2 cellular contexts compared by ENCODE assay signal in the genomic region with DNA sequence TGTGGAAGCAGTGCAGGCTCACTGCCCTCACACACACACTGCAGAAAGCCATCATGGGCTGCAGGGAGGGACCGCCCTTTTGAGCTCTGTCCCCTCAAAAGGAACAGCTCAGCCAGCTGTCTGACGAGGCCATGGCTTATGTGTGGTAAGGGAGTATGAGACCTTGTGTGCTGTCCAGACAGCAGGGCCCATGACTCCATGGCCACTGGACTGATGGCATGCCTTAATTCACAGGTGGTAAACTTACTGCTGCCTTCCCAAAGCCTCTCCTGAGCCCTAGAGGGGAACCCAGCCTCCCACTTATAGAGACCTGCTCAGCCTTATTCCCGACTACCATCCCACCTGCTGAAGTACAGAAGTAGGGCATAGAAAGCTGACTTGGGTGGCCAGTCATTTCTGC.
A peak's percentile ranks its signal among the peaks of the same experiment; 100 is the strongest.
TF ChIP-seq lines count a peak whose summit lies in the region.

No MANE protein-coding gene starts in this region.

TF ChIP-seq in GM23338, 12 proteins besides CTCF, POLR2A, EP300 and RAD21:
- TF ChIP-seq, protein P1, sequence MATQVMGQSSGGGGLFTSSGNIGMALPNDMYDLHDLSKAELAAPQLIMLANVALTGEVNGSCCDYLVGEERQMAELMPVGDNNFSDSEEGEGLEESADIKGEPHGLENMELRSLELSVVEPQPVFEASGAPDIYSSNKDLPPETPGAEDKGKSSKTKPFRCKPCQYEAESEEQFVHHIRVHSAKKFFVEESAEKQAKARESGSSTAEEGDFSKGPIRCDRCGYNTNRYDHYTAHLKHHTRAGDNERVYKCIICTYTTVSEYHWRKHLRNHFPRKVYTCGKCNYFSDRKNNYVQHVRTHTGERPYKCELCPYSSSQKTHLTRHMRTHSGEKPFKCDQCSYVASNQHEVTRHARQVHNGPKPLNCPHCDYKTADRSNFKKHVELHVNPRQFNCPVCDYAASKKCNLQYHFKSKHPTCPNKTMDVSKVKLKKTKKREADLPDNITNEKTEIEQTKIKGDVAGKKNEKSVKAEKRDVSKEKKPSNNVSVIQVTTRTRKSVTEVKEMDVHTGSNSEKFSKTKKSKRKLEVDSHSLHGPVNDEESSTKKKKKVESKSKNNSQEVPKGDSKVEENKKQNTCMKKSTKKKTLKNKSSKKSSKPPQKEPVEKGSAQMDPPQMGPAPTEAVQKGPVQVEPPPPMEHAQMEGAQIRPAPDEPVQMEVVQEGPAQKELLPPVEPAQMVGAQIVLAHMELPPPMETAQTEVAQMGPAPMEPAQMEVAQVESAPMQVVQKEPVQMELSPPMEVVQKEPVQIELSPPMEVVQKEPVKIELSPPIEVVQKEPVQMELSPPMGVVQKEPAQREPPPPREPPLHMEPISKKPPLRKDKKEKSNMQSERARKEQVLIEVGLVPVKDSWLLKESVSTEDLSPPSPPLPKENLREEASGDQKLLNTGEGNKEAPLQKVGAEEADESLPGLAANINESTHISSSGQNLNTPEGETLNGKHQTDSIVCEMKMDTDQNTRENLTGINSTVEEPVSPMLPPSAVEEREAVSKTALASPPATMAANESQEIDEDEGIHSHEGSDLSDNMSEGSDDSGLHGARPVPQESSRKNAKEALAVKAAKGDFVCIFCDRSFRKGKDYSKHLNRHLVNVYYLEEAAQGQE (IDR thresholded peaks at IDR 0.05; ENCODE audit: unreplicated experiment), result no peak
- TF ChIP-seq ZNF331 (CRISPR knock-in tag; IDR thresholded peaks at IDR 0.05; ENCODE audit: low read depth) (no peak), EZH2phosphoT487 (IDR thresholded peaks at IDR 0.05; ENCODE audit: unreplicated experiment) (no peak), NANOG (IDR thresholded peaks at IDR 0.05; ENCODE audit: borderline replicate concordance) (no peak), CREB1 (CRISPR knock-in tag; IDR thresholded peaks at IDR 0.05; ENCODE audit: low read depth) (no peak), ZNF114 (CRISPR knock-in tag; IDR thresholded peaks at IDR 0.05) (no peak)
- TF ChIP-seq, protein P2, sequence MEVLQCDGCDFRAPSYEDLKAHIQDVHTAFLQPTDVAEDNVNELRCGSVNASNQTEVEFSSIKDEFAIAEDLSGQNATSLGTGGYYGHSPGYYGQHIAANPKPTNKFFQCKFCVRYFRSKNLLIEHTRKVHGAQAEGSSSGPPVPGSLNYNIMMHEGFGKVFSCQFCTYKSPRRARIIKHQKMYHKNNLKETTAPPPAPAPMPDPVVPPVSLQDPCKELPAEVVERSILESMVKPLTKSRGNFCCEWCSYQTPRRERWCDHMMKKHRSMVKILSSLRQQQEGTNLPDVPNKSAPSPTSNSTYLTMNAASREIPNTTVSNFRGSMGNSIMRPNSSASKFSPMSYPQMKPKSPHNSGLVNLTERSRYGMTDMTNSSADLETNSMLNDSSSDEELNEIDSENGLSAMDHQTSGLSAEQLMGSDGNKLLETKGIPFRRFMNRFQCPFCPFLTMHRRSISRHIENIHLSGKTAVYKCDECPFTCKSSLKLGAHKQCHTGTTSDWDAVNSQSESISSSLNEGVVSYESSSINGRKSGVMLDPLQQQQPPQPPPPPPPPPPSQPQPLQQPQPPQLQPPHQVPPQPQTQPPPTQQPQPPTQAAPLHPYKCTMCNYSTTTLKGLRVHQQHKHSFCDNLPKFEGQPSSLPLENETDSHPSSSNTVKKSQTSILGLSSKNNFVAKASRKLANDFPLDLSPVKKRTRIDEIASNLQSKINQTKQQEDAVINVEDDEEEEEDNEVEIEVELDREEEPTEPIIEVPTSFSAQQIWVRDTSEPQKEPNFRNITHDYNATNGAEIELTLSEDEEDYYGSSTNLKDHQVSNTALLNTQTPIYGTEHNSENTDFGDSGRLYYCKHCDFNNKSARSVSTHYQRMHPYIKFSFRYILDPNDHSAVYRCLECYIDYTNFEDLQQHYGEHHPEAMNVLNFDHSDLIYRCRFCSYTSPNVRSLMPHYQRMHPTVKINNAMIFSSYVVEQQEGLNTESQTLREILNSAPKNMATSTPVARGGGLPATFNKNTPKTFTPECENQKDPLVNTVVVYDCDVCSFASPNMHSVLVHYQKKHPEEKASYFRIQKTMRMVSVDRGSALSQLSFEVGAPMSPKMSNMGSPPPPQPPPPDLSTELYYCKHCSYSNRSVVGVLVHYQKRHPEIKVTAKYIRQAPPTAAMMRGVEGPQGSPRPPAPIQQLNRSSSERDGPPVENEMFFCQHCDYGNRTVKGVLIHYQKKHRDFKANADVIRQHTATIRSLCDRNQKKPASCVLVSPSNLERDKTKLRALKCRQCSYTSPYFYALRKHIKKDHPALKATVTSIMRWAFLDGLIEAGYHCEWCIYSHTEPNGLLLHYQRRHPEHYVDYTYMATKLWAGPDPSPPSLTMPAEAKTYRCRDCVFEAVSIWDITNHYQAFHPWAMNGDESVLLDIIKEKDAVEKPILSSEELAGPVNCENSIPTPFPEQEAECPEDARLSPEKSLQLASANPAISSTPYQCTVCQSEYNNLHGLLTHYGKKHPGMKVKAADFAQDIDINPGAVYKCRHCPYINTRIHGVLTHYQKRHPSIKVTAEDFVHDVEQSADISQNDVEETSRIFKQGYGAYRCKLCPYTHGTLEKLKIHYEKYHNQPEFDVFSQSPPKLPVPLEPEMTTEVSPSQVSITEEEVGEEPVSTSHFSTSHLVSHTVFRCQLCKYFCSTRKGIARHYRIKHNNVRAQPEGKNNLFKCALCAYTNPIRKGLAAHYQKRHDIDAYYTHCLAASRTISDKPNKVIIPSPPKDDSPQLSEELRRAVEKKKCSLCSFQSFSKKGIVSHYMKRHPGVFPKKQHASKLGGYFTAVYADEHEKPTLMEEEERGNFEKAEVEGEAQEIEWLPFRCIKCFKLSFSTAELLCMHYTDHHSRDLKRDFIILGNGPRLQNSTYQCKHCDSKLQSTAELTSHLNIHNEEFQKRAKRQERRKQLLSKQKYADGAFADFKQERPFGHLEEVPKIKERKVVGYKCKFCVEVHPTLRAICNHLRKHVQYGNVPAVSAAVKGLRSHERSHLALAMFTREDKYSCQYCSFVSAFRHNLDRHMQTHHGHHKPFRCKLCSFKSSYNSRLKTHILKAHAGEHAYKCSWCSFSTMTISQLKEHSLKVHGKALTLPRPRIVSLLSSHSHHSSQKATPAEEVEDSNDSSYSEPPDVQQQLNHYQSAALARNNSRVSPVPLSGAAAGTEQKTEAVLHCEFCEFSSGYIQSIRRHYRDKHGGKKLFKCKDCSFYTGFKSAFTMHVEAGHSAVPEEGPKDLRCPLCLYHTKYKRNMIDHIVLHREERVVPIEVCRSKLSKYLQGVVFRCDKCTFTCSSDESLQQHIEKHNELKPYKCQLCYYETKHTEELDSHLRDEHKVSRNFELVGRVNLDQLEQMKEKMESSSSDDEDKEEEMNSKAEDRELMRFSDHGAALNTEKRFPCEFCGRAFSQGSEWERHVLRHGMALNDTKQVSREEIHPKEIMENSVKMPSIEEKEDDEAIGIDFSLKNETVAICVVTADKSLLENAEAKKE (CRISPR knock-in tag; IDR thresholded peaks at IDR 0.05), result no peak
- TF ChIP-seq, protein P3, sequence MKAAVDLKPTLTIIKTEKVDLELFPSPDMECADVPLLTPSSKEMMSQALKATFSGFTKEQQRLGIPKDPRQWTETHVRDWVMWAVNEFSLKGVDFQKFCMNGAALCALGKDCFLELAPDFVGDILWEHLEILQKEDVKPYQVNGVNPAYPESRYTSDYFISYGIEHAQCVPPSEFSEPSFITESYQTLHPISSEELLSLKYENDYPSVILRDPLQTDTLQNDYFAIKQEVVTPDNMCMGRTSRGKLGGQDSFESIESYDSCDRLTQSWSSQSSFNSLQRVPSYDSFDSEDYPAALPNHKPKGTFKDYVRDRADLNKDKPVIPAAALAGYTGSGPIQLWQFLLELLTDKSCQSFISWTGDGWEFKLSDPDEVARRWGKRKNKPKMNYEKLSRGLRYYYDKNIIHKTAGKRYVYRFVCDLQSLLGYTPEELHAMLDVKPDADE (IDR thresholded peaks at IDR 0.05), result no peak

TF ChIP-seq in K562, 482 proteins besides CTCF, POLR2A, EP300 and RAD21:
- TF ChIP-seq ZNF12 (CRISPR knock-in tag; IDR thresholded peaks at IDR 0.05), result 0 out of 2 replicates have a peak, but pooled peaks have one; percentile 54
- no peak for TF ChIP-seq THRAP3 (IDR thresholded peaks at IDR 0.05; ENCODE audit: borderline replicate concordance)
TF ChIP-seq in K562: peak in this region for 1.
